In the genomic region with DNA sequence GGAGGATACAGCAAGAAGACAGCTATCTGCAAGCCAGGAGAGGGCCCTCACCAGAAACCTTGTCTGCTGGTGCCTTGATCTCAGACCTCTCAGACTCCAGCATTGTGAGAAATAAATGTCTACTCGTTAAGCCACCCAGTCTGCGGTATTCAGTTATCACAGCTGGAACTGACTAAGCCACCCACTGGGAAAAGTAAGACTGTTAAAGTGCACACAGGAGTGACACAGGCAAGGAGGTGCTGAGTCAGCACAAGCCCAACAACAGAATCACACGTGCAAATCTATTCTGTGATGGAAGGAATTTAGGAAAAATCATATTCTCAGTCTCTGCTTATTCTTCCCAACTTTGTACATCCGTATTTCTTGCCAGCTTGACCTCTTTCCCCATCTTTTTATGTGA, we compare ENCODE assay signal across 21 cellular contexts.
"Had no signal": no experiment of that assay in that cellular context is flagged by ENCODE, and none has a peak within 500 bp of the region (broad histone marks: within the 10 kb centered on the region; RNA-seq: fewer than 3 reads in every experiment).

No MANE protein-coding gene starts in this region.

- H3K27me3 ChIP-seq: esophagus squamous epithelium, neural progenitor cell, pancreas, tibial artery had no signal

- H3K4me2 ChIP-seq: neural progenitor cell had no signal

- H3K9me3 ChIP-seq: esophagus squamous epithelium, pancreas, tibial artery had no signal

- H3K4me3 ChIP-seq: esophagus squamous epithelium, lung, neural progenitor cell, pancreas, tibial artery had no signal

- H3K4me1 ChIP-seq: esophagus squamous epithelium, foreskin keratinocyte, pancreas, tibial artery had no signal

- H3K27me3 Mint-ChIP-seq: activated CD4-positive, alpha-beta T cell treated with anti-CD3 and anti-CD28 coated beads, Interleukin-2, amount 10 ng/mL, durations not matched to agents 7 days and 5 days; activated naive CD8-positive, alpha-beta T cell had no signal

- H3K27ac Mint-ChIP-seq: activated CD4-positive, alpha-beta T cell treated with anti-CD3 and anti-CD28 coated beads, Interleukin-2, amount 10 ng/mL, durations not matched to agents 7 days and 5 days; activated naive CD8-positive, alpha-beta T cell; immature natural killer cell; mesothelial cell of epicardium; neural progenitor cell; T-helper 2 cell treated with Interferon-gamma antibody and Interleukin-4, amounts not matched to agents 5 μg/mL and 100 μg/mL, for 36 hours had no signal

- H3K9ac ChIP-seq: neural progenitor cell had no signal

- H2AFZ ChIP-seq: neural progenitor cell had no signal

- H3K9me3 Mint-ChIP-seq: activated CD4-positive, alpha-beta T cell treated with anti-CD3 and anti-CD28 coated beads, Interleukin-2, amount 10 ng/mL, durations not matched to agents 7 days and 5 days; T-helper 2 cell treated with Interferon-gamma antibody and Interleukin-4, amounts not matched to agents 5 μg/mL and 100 μg/mL, for 36 hours had no signal

- H3K36me3 ChIP-seq: esophagus squamous epithelium, neural progenitor cell, pancreas, tibial artery had no signal

- DNase-seq: activated CD4-positive, alpha-beta T cell treated with anti-CD3 and anti-CD28 coated beads, Interleukin-2, amount 10 ng/mL, durations not matched to agents 7 days and 5 days; activated CD8-positive, alpha-beta memory T cell treated with anti-CD3 and anti-CD28 coated beads for 24 hours; activated gamma-delta T cell treated with Interleukin-2 at 50 U/mL for 16 hours; amniotic stem cell; effector CD8-positive, alpha-beta T cell; esophagus squamous epithelium; foreskin keratinocyte; head of caudate nucleus; immature natural killer cell; pancreas; stimulated activated CD4-positive, alpha-beta T cell treated with anti-CD3 and anti-CD28 coated beads, Interleukin-4, amount 100 ng/mL, for 24 hours; stimulated activated naive CD4-positive, alpha-beta T cell; tibial artery had no signal

- FAIRE-seq: endothelial cell of umbilical vein, pancreas, urothelium cell line had no signal

- H3K36me3 Mint-ChIP-seq: activated naive CD8-positive, alpha-beta T cell; brain; immature natural killer cell; mesothelial cell of epicardium had no signal

- H3K4me1 Mint-ChIP-seq: activated CD4-positive, alpha-beta T cell treated with anti-CD3 and anti-CD28 coated beads, Interleukin-2, amount 10 ng/mL, durations not matched to agents 7 days and 5 days; immature natural killer cell had no signal

- ATAC-seq: foreskin keratinocyte, pancreas had no signal

- H3K4me3 Mint-ChIP-seq: activated CD4-positive, alpha-beta T cell treated with anti-CD3 and anti-CD28 coated beads, Interleukin-2, amount 10 ng/mL, durations not matched to agents 7 days and 5 days; activated naive CD8-positive, alpha-beta T cell; brain; immature natural killer cell; mesothelial cell of epicardium; neural progenitor cell; T-helper 2 cell treated with Interferon-gamma antibody and Interleukin-4, amounts not matched to agents 5 μg/mL and 100 μg/mL, for 36 hours had no signal

- H3K27ac ChIP-seq: esophagus squamous epithelium, foreskin keratinocyte, neural progenitor cell, pancreas, tibial artery had no signal
